Comparison of ENCODE assay signal across 25 cellular contexts in the genomic region with DNA sequence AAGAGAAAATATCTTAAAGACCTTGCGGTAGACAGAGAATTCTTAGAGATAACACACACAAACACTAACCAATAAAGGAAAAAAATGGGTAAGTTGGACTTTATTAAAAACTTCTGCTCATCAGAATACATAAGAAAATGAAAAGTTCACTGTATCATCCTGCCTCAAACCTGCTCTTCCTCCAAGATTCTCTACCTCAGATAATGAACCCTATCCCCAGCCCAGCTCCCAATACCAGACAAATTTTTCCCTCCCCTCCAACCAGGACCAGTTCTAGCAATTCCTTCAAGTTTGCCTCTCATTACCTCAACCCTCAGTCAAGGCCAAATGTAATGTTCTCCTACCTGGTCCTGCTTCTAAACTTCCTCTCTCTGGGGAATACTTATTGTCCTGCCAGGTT.
DNase-seq lines count a peak whose midpoint lies in the region; ATAC-seq and TF ChIP-seq lines count a peak whose summit lies in the region.
"Had no signal": no experiment of that assay in that cellular context is flagged by ENCODE, and none has a peak within 500 bp of the region (broad histone marks: within the 10 kb centered on the region; RNA-seq: fewer than 3 reads in every experiment).

No MANE protein-coding gene starts in this region.

- H2AFZ ChIP-seq in hepatocyte: no peak overlapping the region

- no peak overlapping the region for H3K4me3 Mint-ChIP-seq in CD4-positive, alpha-beta T cell
- H3K4me3 Mint-ChIP-seq in CD8-positive, alpha-beta memory T cell: no peak overlapping the region
- no peak overlapping the region for H3K4me3 Mint-ChIP-seq in activated naive CD8-positive, alpha-beta T cell treated with anti-CD3 and anti-CD28 coated beads, Interleukin-2, amount 10 ng/mL, durations not matched to agents 7 days and 5 days
- H3K4me3 Mint-ChIP-seq in naive thymus-derived CD4-positive, alpha-beta T cell: no peak overlapping the region
- H3K4me3 Mint-ChIP-seq: CD14-positive monocyte, naive B cell had no signal

- POLR2A ChIA-PET in CD4-positive, alpha-beta T cell (lab: Charles Lee): interaction anchor here (0.7 to 2.5 kb wide), 2 partner anchors 11 to 590 kb away, joined by 4 to 10 read pairs; no protein-coding TSS in a partner anchor
- POLR2A ChIA-PET in CD8-positive, alpha-beta memory T cell (lab: Charles Lee): interaction anchor here (0.7 kb wide), 1 partner anchor 23 kb away, joined by 8 read pairs; no protein-coding TSS in a partner anchor
- POLR2A ChIA-PET in activated naive CD8-positive, alpha-beta T cell treated with anti-CD3 and anti-CD28 coated beads, Interleukin-2, amount 10 ng/mL, durations not matched to agents 7 days and 5 days (lab: Charles Lee): interaction anchor here (0.6 to 0.7 kb wide), 3 partner anchors 26 to 346 kb away, joined by 3 to 5 read pairs (median 4); no protein-coding TSS in a partner anchor
- POLR2A ChIA-PET in naive thymus-derived CD4-positive, alpha-beta T cell (lab: Charles Lee): interaction anchor here (0.6 to 6.0 kb wide), 3 partner anchors 10 to 31 kb away, joined by 4 to 30 read pairs (median 4); no protein-coding TSS in a partner anchor

- no peaks in the 10 kb centered on the region for H3K9me3 ChIP-seq in CD4-positive, alpha-beta T cell (ENCODE audit: control insufficient read depth, low read length)
- no peaks in the 10 kb centered on the region for H3K9me3 ChIP-seq in CD8-positive, alpha-beta memory T cell (ENCODE audit: low read length)
- no peaks in the 10 kb centered on the region for H3K9me3 ChIP-seq in naive thymus-derived CD4-positive, alpha-beta T cell (ENCODE audit: control insufficient read depth in 2 of 3, low read length in 3 of 3)
- H3K9me3 ChIP-seq in hepatocyte (ENCODE audit: low read depth): no peaks in the 10 kb centered on the region
- H3K9me3 ChIP-seq: ovary, upper lobe of right lung had no signal

- DNase-seq in CD4-positive, alpha-beta T cell: no peak
- no peak for DNase-seq in CD8-positive, alpha-beta memory T cell
- DNase-seq in activated naive CD8-positive, alpha-beta T cell treated with anti-CD3 and anti-CD28 coated beads, Interleukin-2, amount 10 ng/mL, durations not matched to agents 7 days and 5 days: no peak
- DNase-seq in naive thymus-derived CD4-positive, alpha-beta T cell: no peak
- no peak for DNase-seq in RKO (ENCODE audit: low spot score)
- DNase-seq in hepatocyte (ENCODE audit: low spot score): no peak
- no peak for DNase-seq in nucleus accumbens (lab: John Stamatoyannopoulos, UW)
- DNase-seq: activated CD4-positive, alpha-beta T cell treated with anti-CD3 and anti-CD28 coated beads for 4 hours; activated CD8-positive, alpha-beta memory T cell treated with anti-CD3 and anti-CD28 coated beads, Interleukin-2, amount 50 U/mL, for 4 hours; activated effector memory CD4-positive, alpha-beta T cell treated with Interleukin-2 at 50 U/mL for 16 hours; brain microvascular endothelial cell; effector CD4-positive, alpha-beta T cell; EL; glutamatergic neuron; islet precursor cell; left ventricle myocardium superior; naive B cell; NCI-H1417; NCI-H2081 treated with DMSO at 0.1 percent for 48 hours; NCI-H446; ovary; upper lobe of right lung had no signal

- no peaks in the 10 kb centered on the region for H3K9me3 Mint-ChIP-seq in CD4-positive, alpha-beta T cell
- no peaks in the 10 kb centered on the region for H3K9me3 Mint-ChIP-seq in CD8-positive, alpha-beta memory T cell
- H3K9me3 Mint-ChIP-seq in activated naive CD8-positive, alpha-beta T cell treated with anti-CD3 and anti-CD28 coated beads, Interleukin-2, amount 10 ng/mL, durations not matched to agents 7 days and 5 days: no peaks in the 10 kb centered on the region
- H3K9me3 Mint-ChIP-seq in naive thymus-derived CD4-positive, alpha-beta T cell: no peaks in the 10 kb centered on the region
- H3K9me3 Mint-ChIP-seq: CD14-positive monocyte, naive B cell had no signal

- no peaks in the 10 kb centered on the region for H3K79me2 ChIP-seq in hepatocyte

- no peaks in the 10 kb centered on the region for H3K9me2 ChIP-seq in hepatocyte (replicated peaks; ENCODE audit: insufficient read depth)

- no peaks in the 10 kb centered on the region for H3K27me3 ChIP-seq in CD4-positive, alpha-beta T cell (ENCODE audit: control insufficient read depth, insufficient read depth, low read length)
- H3K27me3 ChIP-seq in CD8-positive, alpha-beta memory T cell (ENCODE audit: insufficient read depth, low read length, poor library complexity, severe bottlenecking): no peaks in the 10 kb centered on the region
- no peaks in the 10 kb centered on the region for H3K27me3 ChIP-seq in naive thymus-derived CD4-positive, alpha-beta T cell (ENCODE audit: control insufficient read depth in 2 of 2, insufficient read depth in 2 of 2, low read length in 2 of 2)
- no peaks in the 10 kb centered on the region for H3K27me3 ChIP-seq in hepatocyte
- H3K27me3 ChIP-seq: brain microvascular endothelial cell, ovary, upper lobe of right lung had no signal

- peaks cover 17% of the 10 kb centered on the region for H3K36me3 ChIP-seq in CD8-positive, alpha-beta memory T cell (ENCODE audit: insufficient read depth, low read length)
- peaks cover 0 to 31% (median 4%) of the 10 kb centered on the region in 3 experiments for H3K36me3 ChIP-seq in naive thymus-derived CD4-positive, alpha-beta T cell (ENCODE audit: control insufficient read depth in 2 of 3, insufficient read depth in 3 of 3, low read length in 3 of 3)
- peaks cover 5% of the 10 kb centered on the region for H3K36me3 ChIP-seq in hepatocyte (replicated peaks; ENCODE audit: insufficient read depth, low read depth)
- H3K36me3 ChIP-seq: brain microvascular endothelial cell, ovary had no signal

- intact Hi-C loops in CD4-positive, alpha-beta T cell (cut with DNase I, micrococcal nuclease): no loop called here
- intact Hi-C loops in naive thymus-derived CD4-positive, alpha-beta T cell (cut with micrococcal nuclease): loop anchor here in 1 of 2 donors (1.0 kb wide), 1 partner anchor 11 kb away; no protein-coding TSS in a partner anchor

- peak overlapping the region; percentile 70 for H3K27ac Mint-ChIP-seq in CD4-positive, alpha-beta T cell
- H3K27ac Mint-ChIP-seq in CD8-positive, alpha-beta memory T cell: peak overlapping the region; percentile 24 to 83 (median 48)
- H3K27ac Mint-ChIP-seq in activated naive CD8-positive, alpha-beta T cell treated with anti-CD3 and anti-CD28 coated beads, Interleukin-2, amount 10 ng/mL, durations not matched to agents 7 days and 5 days: peak overlapping the region; percentile 39
- peak overlapping the region; percentile 20 to 92 (median 64) for H3K27ac Mint-ChIP-seq in naive thymus-derived CD4-positive, alpha-beta T cell

- H3K36me3 Mint-ChIP-seq in CD4-positive, alpha-beta T cell (ENCODE audit: low read depth): peaks cover 61% of the 10 kb centered on the region
- peaks cover 9 to 28% (median 11%) of the 10 kb centered on the region in 3 donors for H3K36me3 Mint-ChIP-seq in CD8-positive, alpha-beta memory T cell
- peaks cover 16% of the 10 kb centered on the region for H3K36me3 Mint-ChIP-seq in activated naive CD8-positive, alpha-beta T cell treated with anti-CD3 and anti-CD28 coated beads, Interleukin-2, amount 10 ng/mL, durations not matched to agents 7 days and 5 days
- H3K36me3 Mint-ChIP-seq in naive thymus-derived CD4-positive, alpha-beta T cell: peaks cover 0 to 25% (median 12%) of the 10 kb centered on the region in 5 donors
- H3K36me3 Mint-ChIP-seq: naive B cell had no signal

- no peak overlapping the region for H3K4me3 ChIP-seq in CD8-positive, alpha-beta memory T cell (ENCODE audit: low read length)
- H3K4me3 ChIP-seq in naive thymus-derived CD4-positive, alpha-beta T cell (ENCODE audit: low read length): no peak overlapping the region
- no peak overlapping the region for H3K4me3 ChIP-seq in hepatocyte
- H3K4me3 ChIP-seq: GM12878, ovary, skin epidermis, upper lobe of right lung had no signal

- H3K4me1 Mint-ChIP-seq in CD4-positive, alpha-beta T cell (ENCODE audit: low read depth): peaks cover 30% of the 10 kb centered on the region
- H3K4me1 Mint-ChIP-seq in CD8-positive, alpha-beta memory T cell: peaks cover 26 to 55% (median 48%) of the 10 kb centered on the region in 3 donors
- H3K4me1 Mint-ChIP-seq in activated naive CD8-positive, alpha-beta T cell treated with anti-CD3 and anti-CD28 coated beads, Interleukin-2, amount 10 ng/mL, durations not matched to agents 7 days and 5 days: peaks cover 13% of the 10 kb centered on the region
- H3K4me1 Mint-ChIP-seq in naive thymus-derived CD4-positive, alpha-beta T cell: peaks cover 20 to 55% (median 39%) of the 10 kb centered on the region in 7 donors

- CTCF ChIA-PET in CD4-positive, alpha-beta T cell (lab: Charles Lee): interaction anchor here (1.3 kb wide), 1 partner anchor 11 kb away, joined by 6 read pairs; no protein-coding TSS in a partner anchor
- CTCF ChIA-PET in CD8-positive, alpha-beta memory T cell (lab: Charles Lee): interaction anchor here (0.9 to 1.2 kb wide), 2 partner anchors 9 to 16 kb away, joined by 3 read pairs; no protein-coding TSS in a partner anchor
- CTCF ChIA-PET in naive thymus-derived CD4-positive, alpha-beta T cell (lab: Charles Lee): interaction anchor here (0.6 to 1.0 kb wide), 3 partner anchors 10 to 780 kb away, joined by 3 to 4 read pairs (median 3); no protein-coding TSS in a partner anchor

- no peak for ATAC-seq in CD4-positive, alpha-beta T cell (ENCODE audit: poor library complexity)
- no peak for ATAC-seq in activated naive CD8-positive, alpha-beta T cell treated with anti-CD3 and anti-CD28 coated beads, Interleukin-2, amount 10 ng/mL, durations not matched to agents 7 days and 5 days (ENCODE audit: low read depth)
- no peak for ATAC-seq in naive thymus-derived CD4-positive, alpha-beta T cell
- ATAC-seq: GM12878, left ventricle myocardium superior, upper lobe of right lung had no signal

- no peaks in the 10 kb centered on the region for H4K20me1 ChIP-seq in hepatocyte (ENCODE audit: insufficient read depth, poor library complexity, severe bottlenecking)

- no peak overlapping the region for H3K4me2 ChIP-seq in hepatocyte

- no peak overlapping the region for H3K27ac ChIP-seq in CD4-positive, alpha-beta T cell (ENCODE audit: low read depth, low read length)
- H3K27ac ChIP-seq in CD8-positive, alpha-beta memory T cell (ENCODE audit: low read depth, low read length): no peak overlapping the region
- H3K27ac ChIP-seq in naive thymus-derived CD4-positive, alpha-beta T cell (ENCODE audit: low read depth, low read length): peak overlapping the region; percentile 1
- H3K27ac ChIP-seq in hepatocyte: no peak overlapping the region
- H3K27ac ChIP-seq: brain microvascular endothelial cell, ovary, skin epidermis, upper lobe of right lung had no signal

- TF ChIP-seq CTCF in CD4-positive, alpha-beta T cell (IDR thresholded peaks at IDR 0.05): no peak
- no peak for TF ChIP-seq CTCF in hepatocyte (IDR thresholded peaks at IDR 0.05; ENCODE audit: poor library complexity)

- 71% methylated on average over 1 of the region's 1 CpG for WGBS in hepatocyte (ENCODE audit: low lambda C conversion rate, missing lambda C conversion rate)

- H3K4me1 ChIP-seq in CD8-positive, alpha-beta memory T cell (ENCODE audit: insufficient read depth, low read length): peaks cover 25% of the 10 kb centered on the region
- peaks cover 14 to 25% of the 10 kb centered on the region in 2 donors for H3K4me1 ChIP-seq in naive thymus-derived CD4-positive, alpha-beta T cell (ENCODE audit: control insufficient read depth in 2 of 2, insufficient read depth in 2 of 2, low read length in 2 of 2)
- H3K4me1 ChIP-seq in hepatocyte (ENCODE audit: insufficient read depth): peaks cover 4% of the 10 kb centered on the region
- H3K4me1 ChIP-seq: upper lobe of right lung had no signal

- H3K27me3 Mint-ChIP-seq in CD4-positive, alpha-beta T cell: no peaks in the 10 kb centered on the region
- no peaks in the 10 kb centered on the region for H3K27me3 Mint-ChIP-seq in CD8-positive, alpha-beta memory T cell
- H3K27me3 Mint-ChIP-seq in activated naive CD8-positive, alpha-beta T cell treated with anti-CD3 and anti-CD28 coated beads, Interleukin-2, amount 10 ng/mL, durations not matched to agents 7 days and 5 days: no peaks in the 10 kb centered on the region
- no peaks in the 10 kb centered on the region for H3K27me3 Mint-ChIP-seq in naive thymus-derived CD4-positive, alpha-beta T cell
- H3K27me3 Mint-ChIP-seq: naive B cell had no signal
